Comparison of ENCODE assay signal across 8 cellular contexts in genomic region chr19:53196777-53197396, GRCh38. TPM values are rescaled to one million over a fixed set of nuclear protein-coding genes. Genes with fewer than 3 reads are reported as not detected.
A peak's percentile ranks its signal among the peaks of the same experiment; 100 is the strongest.
DNase-seq lines count a peak whose midpoint lies in the region; ATAC-seq and TF ChIP-seq lines count a peak whose summit lies in the region.

No MANE protein-coding gene starts in this region.

- H3K27ac ChIP-seq in WERI-Rb-1 (peak overlapping the region; percentile 80), mammary epithelial cell (ENCODE audit: insufficient read depth, low read depth, low read length) (peak overlapping the region; percentile 0), gastrocnemius medialis (peak overlapping the region; percentile 58 to 80 (median 72))

- ATAC-seq in gastrocnemius medialis (peak; percentile 79 to 86), HG03095 (IDR thresholded peaks at IDR 0.05; ENCODE audit: unreplicated experiment) (no peak), GM18870 (IDR thresholded peaks at IDR 0.05; ENCODE audit: unreplicated experiment) (no peak)

- 3% methylated on average over 22 of the region's 42 CpGs for WGBS in mammary epithelial cell (ENCODE audit: low coverage, missing lambda C conversion rate)

- CTCF ChIA-PET in mammary epithelial cell (lab: Charles Lee; ENCODE audit: low non-redundant PET), result no interaction called here

- H4K20me1 ChIP-seq in mammary epithelial cell (ENCODE audit: insufficient read depth, low read length), result no peaks in the 10 kb centered on the region

- H3K79me2 ChIP-seq in mammary epithelial cell (ENCODE audit: insufficient read depth, low read length), result no peaks in the 10 kb centered on the region

- BruUV-seq in mammary epithelial cell (replicated peaks; lab: Mats Ljungman, UMichigan), result TSS peak; percentile 50

- no peaks in the 10 kb centered on the region for H3K4me1 ChIP-seq in mammary epithelial cell (ENCODE audit: insufficient read depth, low read length)
- H3K4me1 ChIP-seq in gastrocnemius medialis, result peaks cover 3 to 5% of the 10 kb centered on the region in 2 donors

- no peaks in the 10 kb centered on the region for H3K27me3 ChIP-seq in WERI-Rb-1 (ENCODE audit: insufficient read depth, low read depth, severe bottlenecking)
- no peaks in the 10 kb centered on the region for H3K27me3 ChIP-seq in mammary epithelial cell (ENCODE audit: insufficient read depth, low read length)
- no peaks in the 10 kb centered on the region for H3K27me3 ChIP-seq in gastrocnemius medialis

- H3K4me2 ChIP-seq in mammary epithelial cell (ENCODE audit: insufficient read depth, low read depth, low read length), result peak overlapping the region; percentile 43

- intact Hi-C loops in mammary epithelial cell (cut with micrococcal nuclease), result loop anchor here (5.0 kb wide), 5 partner anchors 170 to 645 kb away; partner anchors contain the start of genes ZNF525 and ZNF761
- intact Hi-C loops in gastrocnemius medialis (cut with DNase I; ENCODE audit: low total_unique reads), result loop anchor here (5.0 to 10.0 kb wide), 7 partner anchors 40 to 825 kb away; partner anchors contain the start of genes ZNF347, ZNF525, ZNF677 and ZNF761

- peak; percentile 87 for DNase-seq in NAMALWA (ENCODE audit: low spot score)
- DNase-seq in WERI-Rb-1, result peak; percentile 97
- DNase-seq in mammary epithelial cell, result peak; percentile 82
- DNase-seq in gastrocnemius medialis, result peak; percentile 81 to 82

- peak overlapping the region; percentile 59 for H3K4me3 ChIP-seq in GM12875 (ENCODE audit: low read depth, low read length)
- H3K4me3 ChIP-seq in WERI-Rb-1 (ENCODE audit: low read depth, low read length), result peak overlapping the region; percentile 98
- H3K4me3 ChIP-seq in mammary epithelial cell (replicated peaks in 1 of 3; ENCODE audit: insufficient read depth in 1 of 3, low read depth in 2 of 3, low read length in 3 of 3), result peak overlapping the region; percentile 53 to 62 (median 59)
- peak overlapping the region; percentile 83 for H3K4me3 ChIP-seq in iPS-18c (ENCODE audit: insufficient read depth, low read depth, low read length)
- peak overlapping the region; percentile 64 to 79 (median 74) for H3K4me3 ChIP-seq in gastrocnemius medialis

- H2AFZ ChIP-seq in mammary epithelial cell (ENCODE audit: low read depth, low read length), result peak overlapping the region; percentile 84

- H3K9ac ChIP-seq in mammary epithelial cell (ENCODE audit: insufficient read depth, low read length), result peak overlapping the region; percentile 53

- dilution Hi-C loops in mammary epithelial cell (cut with HindIII; ENCODE audit: low sequenced_read_pairs), result no loop called here

- peak; percentile 32 to 34 for TF ChIP-seq POLR2A in gastrocnemius medialis (IDR thresholded peaks at IDR 0.05)

- TF ChIP-seq CTCF in GM12875 (IDR thresholded peaks at IDR 0.05; ENCODE audit: borderline replicate concordance, insufficient read depth, low read depth, low read length) (no peak), WERI-Rb-1 (IDR thresholded peaks at IDR 0.05; ENCODE audit: low read depth, low read length) (no peak), mammary epithelial cell (conservative IDR thresholded peaks at IDR 0.05 in 1 of 2, IDR thresholded peaks at IDR 0.05 in 1 of 2; ENCODE audit: extremely low read depth in 1 of 2, insufficient read depth in 1 of 2, low read depth in 1 of 2, low read length in 2 of 2) (no peak), gastrocnemius medialis (IDR thresholded peaks at IDR 0.05 in 4 of 5, conservative IDR thresholded peaks at IDR 0.05 in 1 of 5) (no peak)

- no peaks in the 10 kb centered on the region for H3K36me3 ChIP-seq in WERI-Rb-1
- H3K36me3 ChIP-seq in mammary epithelial cell (ENCODE audit: insufficient read depth, low read length), result no peaks in the 10 kb centered on the region
- no peaks in the 10 kb centered on the region for H3K36me3 ChIP-seq in gastrocnemius medialis

- peaks cover 2% of the 10 kb centered on the region for H3K9me3 ChIP-seq in WERI-Rb-1 (ENCODE audit: severe bottlenecking)
- peaks cover 29% of the 10 kb centered on the region for H3K9me3 ChIP-seq in mammary epithelial cell (replicated peaks; ENCODE audit: insufficient read depth, low read length)
- H3K9me3 ChIP-seq in iPS-18c (ENCODE audit: control insufficient read depth, insufficient read depth, low read length), result peaks cover under 1% of the 10 kb centered on the region
- no peaks in the 10 kb centered on the region for H3K9me3 ChIP-seq in gastrocnemius medialis

- in situ Hi-C loops in mammary epithelial cell (cut with MboI; ENCODE audit: low sequenced_read_pairs in 2 of 2) (no loop called here), gastrocnemius medialis (cut with MboI; ENCODE audit: low sequenced_read_pairs in 4 of 4) (loop anchor here in 1 of 4 donors (25.0 kb wide), 1 partner anchor 315 kb away; no protein-coding TSS in a partner anchor)

RNA-seq across cellular contexts. Expression of gene ZNF665, which starts 3.7 kb away (rescaled TPM):
- total RNA-seq in mammary epithelial cell (1 to 10 TPM; 2.3 to 4.5 TPM), gastrocnemius medialis (under 1 TPM in 2 of 4 donors, not detected in 2; 0.13 to 0.27 TPM)
- polyA plus RNA-seq in mammary epithelial cell, result 1.3 TPM
- not detected for polyA minus RNA-seq in mammary epithelial cell

RNA-seq across cellular contexts. Expression of gene ZNF347, which starts 38.0 kb away (rescaled TPM):
- 1 to 10 TPM; 5.7 to 7.5 TPM for total RNA-seq in mammary epithelial cell
- polyA plus RNA-seq in mammary epithelial cell, result 3.0 TPM
- polyA minus RNA-seq in mammary epithelial cell, result 5.4 TPM
- total RNA-seq in gastrocnemius medialis, result 1 to 10 TPM; 3.0 to 5.1 (median 4.5) TPM

RNA-seq across cellular contexts. Expression of gene ZNF677, which starts 57.8 kb away (rescaled TPM):
- total RNA-seq in mammary epithelial cell (10 to 100 TPM; 14.0 to 29.3 TPM), gastrocnemius medialis (1 to 10 TPM; 1.7 to 7.2 (median 4.8) TPM)
- 7.4 TPM for polyA plus RNA-seq in mammary epithelial cell
- polyA minus RNA-seq in mammary epithelial cell, result 12.8 TPM

Comparison
In these comparisons a context has a peak if more than half of its experiments do, and no peak if none do; other contexts are left out.
1. H3K27ac ChIP-seq: peak in every context shown above with its lines; median percentile 80 in WERI-Rb-1; 72 in gastrocnemius medialis; 0 in mammary epithelial cell.
2. ATAC-seq: peak in gastrocnemius medialis (2 of 2); none in HG03095 (single experiment) and GM18870 (single experiment).
3. Peak in every context shown above with its lines, with median percentiles within 50 percentile points of each other: H3K4me3 ChIP-seq and DNase-seq.